24 cellular contexts compared by ENCODE assay signal in the genomic region with DNA sequence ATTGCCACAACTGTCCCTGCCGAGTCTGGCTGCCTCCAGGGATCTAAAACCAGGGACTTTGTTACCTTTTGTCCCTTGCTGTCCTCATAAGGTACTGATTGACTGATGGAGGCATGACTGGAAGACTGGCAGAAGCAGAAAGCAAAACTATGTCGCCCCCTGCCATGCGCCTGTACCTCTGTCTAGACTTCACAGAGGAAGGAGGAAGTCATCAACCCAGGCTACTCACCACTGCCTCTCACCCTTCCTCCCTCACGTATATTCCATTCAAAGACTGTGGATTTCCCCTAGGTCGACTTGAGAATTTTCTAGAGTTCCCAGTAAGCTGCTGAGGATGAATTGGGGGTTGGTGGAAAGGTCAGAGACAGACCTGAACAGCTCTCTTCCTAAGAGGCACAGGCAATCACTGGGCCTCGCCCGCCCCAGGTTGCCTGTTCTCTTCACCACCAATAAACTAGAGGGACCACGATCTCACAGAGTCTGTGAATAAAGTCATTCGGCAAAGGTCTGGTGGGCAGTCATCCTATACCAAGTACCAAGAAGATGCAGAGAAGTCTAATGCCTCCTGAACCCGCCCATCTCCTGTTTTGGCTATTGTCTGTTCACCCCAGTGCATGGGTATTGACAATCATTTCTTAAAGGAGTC. TPM values are rescaled to one million over a fixed set of nuclear protein-coding genes. Genes with fewer than 3 reads are reported as not detected.
"Had no signal": no experiment of that assay in that cellular context is flagged by ENCODE, and none has a peak within 500 bp of the region (broad histone marks: within the 10 kb centered on the region; RNA-seq: fewer than 3 reads in every experiment).

No MANE protein-coding gene starts in this region.

- H3K9me3 ChIP-seq: stomach, testis, upper lobe of left lung had no signal

- FAIRE-seq: frontal cortex, kidney had no signal

- H3K36me3 ChIP-seq: stomach, upper lobe of left lung had no signal

- H3K4me1 Mint-ChIP-seq: activated CD4-positive, alpha-beta memory T cell treated with anti-CD3 and anti-CD28 coated beads, Interleukin-2, amount 10 ng/mL, durations not matched to agents 7 days and 5 days had no signal

- H3K4me1 ChIP-seq: stomach, testis, upper lobe of left lung had no signal

- H3K27ac Mint-ChIP-seq: activated CD4-positive, alpha-beta memory T cell treated with anti-CD3 and anti-CD28 coated beads, Interleukin-2, amount 10 ng/mL, durations not matched to agents 7 days and 5 days; nephron progenitor cell; T-helper 2 cell treated with Interferon-gamma antibody and Interleukin-4, amounts not matched to agents 5 μg/mL and 100 μg/mL, for 36 hours; WTC11 had no signal

- H3K4me3 Mint-ChIP-seq: activated CD4-positive, alpha-beta memory T cell treated with anti-CD3 and anti-CD28 coated beads, Interleukin-2, amount 10 ng/mL, durations not matched to agents 7 days and 5 days; activated T-cell treated with anti-CD3 and anti-CD28 coated beads, Interleukin-2, amount 50 U/mL, for 4 hours; mesothelial cell of epicardium; nephron progenitor cell; T-helper 2 cell treated with Interferon-gamma antibody and Interleukin-4, amounts not matched to agents 5 μg/mL and 100 μg/mL, for 36 hours; WTC11 had no signal

- H3K9me3 Mint-ChIP-seq: activated CD4-positive, alpha-beta memory T cell treated with anti-CD3 and anti-CD28 coated beads, Interleukin-2, amount 10 ng/mL, durations not matched to agents 7 days and 5 days; activated naive CD4-positive, alpha-beta T cell treated with anti-CD3 and anti-CD28 coated beads, Interleukin-2, amount 50 U/mL, for 72 hours; activated T-cell treated with anti-CD3 and anti-CD28 coated beads, Interleukin-2, amount 50 U/mL, for 4 hours; mesothelial cell of epicardium; nephron progenitor cell; T-helper 2 cell treated with Interferon-gamma antibody and Interleukin-4, amounts not matched to agents 5 μg/mL and 100 μg/mL, for 36 hours; WTC11 had no signal

- H3K36me3 Mint-ChIP-seq: activated naive CD4-positive, alpha-beta T cell treated with anti-CD3 and anti-CD28 coated beads, Interleukin-2, amount 50 U/mL, for 72 hours; mesothelial cell of epicardium; WTC11 had no signal

- DNase-seq: activated CD4-positive, alpha-beta memory T cell treated with anti-CD3 and anti-CD28 coated beads, Interleukin-2, amount 10 ng/mL, durations not matched to agents 7 days and 5 days; activated CD4-positive, alpha-beta T cell treated with anti-CD3 and anti-CD28 coated beads for 48 hours; activated effector memory CD4-positive, alpha-beta T cell treated with Interleukin-2 at 50 U/mL for 16 hours; activated T-cell treated with anti-CD3 and anti-CD28 coated beads, Interleukin-2, amount 50 U/mL, for 4 hours; amniotic stem cell; effector CD4-positive, alpha-beta T cell; head of caudate nucleus; kidney; nephron progenitor cell; occipital lobe; retina; stimulated activated CD4-positive, alpha-beta T cell treated with anti-CD3 and anti-CD28 coated beads, Interleukin-12 subunit alpha, Interleukin-12 subunit beta, amount 100 ng/mL, for 4 hours; stimulated activated CD4-positive, alpha-beta T cell treated with anti-CD3 and anti-CD28 coated beads, Interleukin-1b, Interleukin-23, amount 100 ng/mL, for 48 hours; stimulated activated CD8-positive, alpha-beta memory T cell treated with anti-CD3 and anti-CD28 coated beads, Interleukin-4, amount 100 ng/mL, for 48 hours; stomach; upper lobe of left lung had no signal

- H3K27ac ChIP-seq: stomach, testis, upper lobe of left lung had no signal

- ATAC-seq: activated naive CD4-positive, alpha-beta T cell treated with anti-CD3 and anti-CD28 coated beads, Interleukin-2, amount 50 U/mL, for 72 hours; activated T-cell treated with anti-CD3 and anti-CD28 coated beads, Interleukin-2, amount 50 U/mL, for 4 hours; left lobe of liver; WTC11 had no signal

- H3K27me3 ChIP-seq: testis, upper lobe of left lung had no signal

- H3K4me3 ChIP-seq: lung, stomach, testis, upper lobe of left lung had no signal

RNA-seq across cellular contexts. Expression of a gene that starts 27.5 kb away (rescaled TPM):
- total RNA-seq: activated CD4-positive, alpha-beta memory T cell treated with anti-CD3 and anti-CD28 coated beads, Interleukin-2, amount 10 ng/mL, durations not matched to agents 7 days and 5 days had no signal
